ENCODE assay signal across 20 cellular contexts in genomic region chr10:3791974-3792633, GRCh38. TPM values are rescaled to one million over a fixed set of nuclear protein-coding genes. Genes with fewer than 3 reads are reported as not detected.
A peak's percentile ranks its signal among the peaks of the same experiment; 100 is the strongest.
DNase-seq lines count a peak whose midpoint lies in the region; ATAC-seq and TF ChIP-seq lines count a peak whose summit lies in the region.
"Had no signal": no experiment of that assay in that cellular context is flagged by ENCODE, and none has a peak within 500 bp of the region (broad histone marks: within the 10 kb centered on the region; RNA-seq: fewer than 3 reads in every experiment).

No MANE protein-coding gene starts in this region.

- TF ChIP-seq POLR2A in transverse colon (IDR thresholded peaks at IDR 0.05): no peak

- ATAC-seq in stimulated activated effector memory CD8-positive, alpha-beta T cell treated with anti-CD3 and anti-CD28 coated beads, Interleukin-12 subunit alpha, Interleukin-12 subunit beta, amount 100 ng/mL, for 72 hours: peak; percentile 39
- ATAC-seq: CD8-positive, alpha-beta T cell; naive thymus-derived CD4-positive, alpha-beta T cell; T-helper 17 cell had no signal

- no peak overlapping the region for H3K4me3 Mint-ChIP-seq in activated CD4-positive, alpha-beta memory T cell treated with anti-CD3 and anti-CD28 coated beads for 36 hours
- H3K4me3 Mint-ChIP-seq in activated CD4-positive, alpha-beta memory T cell treated with anti-CD3 and anti-CD28 coated beads, Interleukin-2, amount 10 ng/mL, durations not matched to agents 7 days and 5 days: no peak overlapping the region
- no peak overlapping the region for H3K4me3 Mint-ChIP-seq in stimulated activated effector memory CD8-positive, alpha-beta T cell treated with anti-CD3 and anti-CD28 coated beads, Interleukin-12 subunit alpha, Interleukin-12 subunit beta, amount 100 ng/mL, for 72 hours
- H3K4me3 Mint-ChIP-seq: CD8-positive, alpha-beta T cell; naive thymus-derived CD4-positive, alpha-beta T cell; T-helper 17 cell had no signal

- POLR2A ChIA-PET in activated CD4-positive, alpha-beta memory T cell treated with anti-CD3 and anti-CD28 coated beads for 36 hours (lab: Charles Lee): interaction anchor here (1.3 to 5.2 kb wide), 2 partner anchors 8 to 18 kb away, joined by 5 to 47 read pairs; partner anchors contain the start of gene KLF6
- POLR2A ChIA-PET in activated CD4-positive, alpha-beta memory T cell treated with anti-CD3 and anti-CD28 coated beads, Interleukin-2, amount 10 ng/mL, durations not matched to agents 7 days and 5 days (lab: Charles Lee): no interaction called here
- POLR2A ChIA-PET in A673 (lab: Charles Lee; ENCODE audit: low non-redundant PET): no interaction called here

- in situ Hi-C loops in transverse colon (cut with MboI; ENCODE audit: low pct_ligation_motif_present in 1 of 4, low pct_unique_long_range_greater_than_20kb in 1 of 4, low sequenced_read_pairs in 3 of 4): loop anchor here in 2 of 4 donors (25.0 kb wide), 3 partner anchors 245 to 870 kb away; no protein-coding TSS in a partner anchor

- peak overlapping the region; percentile 42 for H3K4me2 ChIP-seq in OCI-LY3 (ENCODE audit: low read length)
- H3K4me2 ChIP-seq: smooth muscle cell had no signal

- H3K27ac ChIP-seq in OCI-LY3 (ENCODE audit: low read length) (no peak overlapping the region; the same call in 1 of the 2 replicates), transverse colon (no peak overlapping the region), A673 (ENCODE audit: low read depth, low read length, poor library complexity, severe bottlenecking) (no peak overlapping the region)

- DNase-seq in activated CD4-positive, alpha-beta memory T cell treated with anti-CD3 and anti-CD28 coated beads for 36 hours: no peak
- DNase-seq in activated CD4-positive, alpha-beta memory T cell treated with anti-CD3 and anti-CD28 coated beads, Interleukin-2, amount 10 ng/mL, durations not matched to agents 7 days and 5 days: no peak
- DNase-seq in epithelial cell of esophagus (ENCODE audit: low read depth): peak; percentile 50
- no peak for DNase-seq in stimulated activated effector memory CD8-positive, alpha-beta T cell treated with anti-CD3 and anti-CD28 coated beads, Interleukin-12 subunit alpha, Interleukin-12 subunit beta, amount 100 ng/mL, for 72 hours (ENCODE audit: low spot score in 2 of 2)
- no peak for DNase-seq in transverse colon
- no peak for DNase-seq in NOMO-1 treated with dmso at 0.1 percent for 144 hours (lab: John Stamatoyannopoulos, UW; ENCODE audit: unreplicated experiment)
- DNase-seq in A673 (ENCODE audit: low spot score): no peak
- DNase-seq: CD8-positive, alpha-beta T cell; central memory CD4-positive, alpha-beta T cell; effector memory CD4-positive, alpha-beta T cell; foreskin fibroblast; GOT3; naive thymus-derived CD4-positive, alpha-beta T cell; NCI-H146; NCI-H2227 treated with DMSO at 0.1 percent for 48 hours; NK-92 treated with Interleukin-12 subunit alpha and Interleukin-12 subunit beta, amount 100 ng/mL, for 24 hours; Right ventricle myocardium superior; T-helper 17 cell had no signal

- H3K9me3 Mint-ChIP-seq in activated CD4-positive, alpha-beta memory T cell treated with anti-CD3 and anti-CD28 coated beads for 36 hours: peaks cover 30% of the 10 kb centered on the region
- peaks cover 32% of the 10 kb centered on the region for H3K9me3 Mint-ChIP-seq in activated CD4-positive, alpha-beta memory T cell treated with anti-CD3 and anti-CD28 coated beads, Interleukin-2, amount 10 ng/mL, durations not matched to agents 7 days and 5 days
- peaks cover 8% of the 10 kb centered on the region for H3K9me3 Mint-ChIP-seq in stimulated activated effector memory CD8-positive, alpha-beta T cell treated with anti-CD3 and anti-CD28 coated beads, Interleukin-12 subunit alpha, Interleukin-12 subunit beta, amount 100 ng/mL, for 72 hours

- WGBS in transverse colon (ENCODE audit: low coverage in 1 of 2), 2 donors: 80 to 90% methylated on average over 3 of the region's 3 CpGs

- H3K9ac ChIP-seq in OCI-LY3 (ENCODE audit: low read length): no peak overlapping the region

- TF ChIP-seq EP300 in transverse colon (IDR thresholded peaks at IDR 0.05; ENCODE audit: low read depth): no peak

- H3K9me3 ChIP-seq in OCI-LY3 (ENCODE audit: insufficient read depth, low read length) (no peaks in the 10 kb centered on the region), transverse colon (peaks cover 3 to 8% of the 10 kb centered on the region in 2 donors), A673 (ENCODE audit: low read depth, low read length, poor library complexity, severe bottlenecking) (peaks cover 23% of the 10 kb centered on the region)

- H3K27me3 Mint-ChIP-seq in activated CD4-positive, alpha-beta memory T cell treated with anti-CD3 and anti-CD28 coated beads for 36 hours: no peaks in the 10 kb centered on the region
- H3K27me3 Mint-ChIP-seq in activated CD4-positive, alpha-beta memory T cell treated with anti-CD3 and anti-CD28 coated beads, Interleukin-2, amount 10 ng/mL, durations not matched to agents 7 days and 5 days: peaks cover 10% of the 10 kb centered on the region
- H3K27me3 Mint-ChIP-seq: naive thymus-derived CD4-positive, alpha-beta T cell; T-helper 17 cell had no signal

- CTCF ChIA-PET in activated CD4-positive, alpha-beta memory T cell treated with anti-CD3 and anti-CD28 coated beads for 36 hours (lab: Charles Lee): no interaction called here
- CTCF ChIA-PET in activated CD4-positive, alpha-beta memory T cell treated with anti-CD3 and anti-CD28 coated beads, Interleukin-2, amount 10 ng/mL, durations not matched to agents 7 days and 5 days (lab: Charles Lee): no interaction called here
- CTCF ChIA-PET in A673 (lab: Charles Lee): no interaction called here

- no peaks in the 10 kb centered on the region for H3K79me2 ChIP-seq in OCI-LY3 (ENCODE audit: low read length)

- H2AFZ ChIP-seq in OCI-LY3 (ENCODE audit: low read depth, low read length): no peak overlapping the region

- BruUV-seq in A673 (replicated peaks; lab: Mats Ljungman, UMichigan): no TSS peak

- peaks cover 33% of the 10 kb centered on the region for H3K4me1 Mint-ChIP-seq in activated CD4-positive, alpha-beta memory T cell treated with anti-CD3 and anti-CD28 coated beads for 36 hours (ENCODE audit: low read depth)
- H3K4me1 Mint-ChIP-seq in activated CD4-positive, alpha-beta memory T cell treated with anti-CD3 and anti-CD28 coated beads, Interleukin-2, amount 10 ng/mL, durations not matched to agents 7 days and 5 days: peaks cover 1% of the 10 kb centered on the region
- peaks cover 12% of the 10 kb centered on the region for H3K4me1 Mint-ChIP-seq in stimulated activated effector memory CD8-positive, alpha-beta T cell treated with anti-CD3 and anti-CD28 coated beads, Interleukin-12 subunit alpha, Interleukin-12 subunit beta, amount 100 ng/mL, for 72 hours

- H3K27me3 ChIP-seq in OCI-LY3 (ENCODE audit: low read depth, low read length): no peaks in the 10 kb centered on the region
- no peaks in the 10 kb centered on the region for H3K27me3 ChIP-seq in transverse colon
- no peaks in the 10 kb centered on the region for H3K27me3 ChIP-seq in A673 (replicated peaks; ENCODE audit: insufficient read depth, low read depth, low read length, poor library complexity)

- H3K36me3 Mint-ChIP-seq in activated CD4-positive, alpha-beta memory T cell treated with anti-CD3 and anti-CD28 coated beads for 36 hours: peaks cover 13% of the 10 kb centered on the region
- peaks cover 35% of the 10 kb centered on the region for H3K36me3 Mint-ChIP-seq in activated CD4-positive, alpha-beta memory T cell treated with anti-CD3 and anti-CD28 coated beads, Interleukin-2, amount 10 ng/mL, durations not matched to agents 7 days and 5 days (ENCODE audit: low read depth)
- H3K36me3 Mint-ChIP-seq in stimulated activated effector memory CD8-positive, alpha-beta T cell treated with anti-CD3 and anti-CD28 coated beads, Interleukin-12 subunit alpha, Interleukin-12 subunit beta, amount 100 ng/mL, for 72 hours: peaks cover under 1% of the 10 kb centered on the region
- H3K36me3 Mint-ChIP-seq: CD8-positive, alpha-beta T cell had no signal

- H4K20me1 ChIP-seq in OCI-LY3 (ENCODE audit: insufficient read depth, low read length): no peaks in the 10 kb centered on the region

- peak overlapping the region; percentile 29 for H3K27ac Mint-ChIP-seq in activated CD4-positive, alpha-beta memory T cell treated with anti-CD3 and anti-CD28 coated beads for 36 hours
- H3K27ac Mint-ChIP-seq in activated CD4-positive, alpha-beta memory T cell treated with anti-CD3 and anti-CD28 coated beads, Interleukin-2, amount 10 ng/mL, durations not matched to agents 7 days and 5 days: no peak overlapping the region
- no peak overlapping the region for H3K27ac Mint-ChIP-seq in stimulated activated effector memory CD8-positive, alpha-beta T cell treated with anti-CD3 and anti-CD28 coated beads, Interleukin-12 subunit alpha, Interleukin-12 subunit beta, amount 100 ng/mL, for 72 hours
- H3K27ac Mint-ChIP-seq: naive thymus-derived CD4-positive, alpha-beta T cell; T-helper 17 cell had no signal

- intact Hi-C loops in activated CD4-positive, alpha-beta memory T cell treated with anti-CD3 and anti-CD28 coated beads for 36 hours (cut with micrococcal nuclease): no loop called here
- intact Hi-C loops in transverse colon (cut with DNase I; ENCODE audit: low total_unique reads) (no loop called here), A673 (cut with micrococcal nuclease; ENCODE audit: unreplicated experiment) (no loop called here)

- peaks cover 22% of the 10 kb centered on the region for H3K4me1 ChIP-seq in OCI-LY3 (ENCODE audit: low read length)
- H3K4me1 ChIP-seq in transverse colon: peaks cover 0 to 7% (median 0%) of the 10 kb centered on the region in 4 donors
- H3K4me1 ChIP-seq in A673 (ENCODE audit: insufficient read depth, low read length, poor library complexity, severe bottlenecking): no peaks in the 10 kb centered on the region

- H3K4me3 ChIP-seq in OCI-LY3 (ENCODE audit: low read length) (no peak overlapping the region), epithelial cell of esophagus (ENCODE audit: low read length) (no peak overlapping the region), transverse colon (no peak overlapping the region), A673 (ENCODE audit: low read depth, low read length, poor library complexity, severe bottlenecking) (no peak overlapping the region)
- H3K4me3 ChIP-seq: smooth muscle cell had no signal

- TF ChIP-seq CTCF in OCI-LY3 (IDR thresholded peaks at IDR 0.05; ENCODE audit: low read depth, low read length) (no peak), epithelial cell of esophagus (IDR thresholded peaks at IDR 0.05; ENCODE audit: insufficient read depth, low read depth, low read length, missing control alignments) (no peak), transverse colon (IDR thresholded peaks at IDR 0.05) (no peak), A673 (conservative IDR thresholded peaks at IDR 0.05; ENCODE audit: low read depth, low read length) (no peak)

- H3K36me3 ChIP-seq in OCI-LY3 (replicated peaks; ENCODE audit: low read depth, low read length) (no peaks in the 10 kb centered on the region), transverse colon (no peaks in the 10 kb centered on the region), A673 (ENCODE audit: insufficient read depth, low read length, poor library complexity, severe bottlenecking) (no peaks in the 10 kb centered on the region)

RNA-seq across cellular contexts. Expression of gene KLF6, which starts 7.1 kb away (rescaled TPM):
- total RNA-seq in activated CD4-positive, alpha-beta memory T cell treated with anti-CD3 and anti-CD28 coated beads for 36 hours: 100 to 1,000 TPM; 144 to 151 TPM
- total RNA-seq in activated CD4-positive, alpha-beta memory T cell treated with anti-CD3 and anti-CD28 coated beads, Interleukin-2, amount 10 ng/mL, durations not matched to agents 7 days and 5 days: 100 to 1,000 TPM; 220 to 228 TPM
- total RNA-seq in transverse colon: 100 to 1,000 TPM; 140 to 304 (median 291) TPM
- 57.3 and 70.1 TPM in 2 replicates for total RNA-seq in A673 (2021)
